In the genomic region with DNA sequence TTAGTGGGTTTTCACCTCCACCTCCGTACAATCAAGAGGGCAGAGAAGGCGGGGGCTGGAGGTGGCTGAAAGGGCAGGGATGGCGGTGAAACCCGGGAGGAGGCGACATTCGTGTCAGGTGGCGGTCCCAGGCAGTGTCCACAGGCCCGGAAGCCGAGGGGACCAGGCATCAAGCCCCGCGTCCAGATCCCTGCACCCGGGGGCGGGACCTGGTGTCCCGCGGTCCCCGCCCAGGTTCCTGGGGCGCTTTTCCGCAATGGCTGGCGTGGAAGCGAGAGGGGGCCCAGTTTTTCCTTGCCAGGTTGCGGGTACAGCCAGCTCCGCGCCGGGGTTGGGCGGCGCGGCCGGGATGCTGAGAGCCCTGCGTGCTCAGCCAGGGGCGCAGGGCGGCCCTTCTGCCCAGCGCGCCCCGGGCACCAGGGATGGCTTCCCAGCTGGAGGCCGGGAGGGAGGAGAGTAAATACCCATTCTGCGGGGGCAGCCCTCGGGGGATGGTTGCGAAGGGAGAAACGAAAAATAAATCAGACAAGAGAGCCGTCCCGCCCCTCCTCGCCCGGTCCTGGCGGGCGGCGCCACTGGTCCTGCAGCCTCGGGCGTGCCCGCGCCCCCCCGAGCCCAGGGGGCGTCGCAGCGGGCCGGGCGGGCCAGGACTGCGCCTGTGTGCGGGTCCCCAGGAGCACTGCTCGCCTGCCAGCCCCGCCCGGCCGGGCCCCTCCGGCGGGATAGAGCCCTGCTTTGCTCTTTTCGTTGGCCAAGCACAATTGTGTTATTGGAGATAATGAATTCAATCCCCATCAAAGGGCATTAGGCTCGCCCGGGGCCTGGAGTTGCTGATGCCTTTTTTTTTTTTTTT, we compare ENCODE assay signal across 1 cellular context.
TF ChIP-seq lines count a peak whose summit lies in the region.

No MANE protein-coding gene starts in this region.

TF ChIP-seq in HEK293, 187 proteins besides CTCF, POLR2A, EP300 and RAD21 (continued from another document):
- TF ChIP-seq ZNF366 (tag by site-specific recombination; conservative IDR thresholded peaks at IDR 0.05) (peak; percentile 9; the same call in 1 of the 2 replicates), ZNF341 (tag by site-specific recombination; IDR thresholded peaks at IDR 0.05; ENCODE audit: low read depth) (peak; percentile 51), ZNF610 (tag by site-specific recombination; IDR thresholded peaks at IDR 0.05; ENCODE audit: borderline replicate concordance) (0 out of 2 replicates have a peak, but pooled peaks have one; percentile 32), ZNF555 (tag by site-specific recombination; conservative IDR thresholded peaks at IDR 0.05) (no peak), ZNF501 (tag by site-specific recombination; IDR thresholded peaks at IDR 0.05) (no peak; the same call in 1 of the 2 replicates), FEZF1 (tag by site-specific recombination; IDR thresholded peaks at IDR 0.05) (peak; percentile 76), ZNF324 (tag by site-specific recombination; IDR thresholded peaks at IDR 0.05) (peak; percentile 62; the same call in 1 of the 2 replicates), ZFP69B (tag by site-specific recombination; IDR thresholded peaks at IDR 0.05) (0 out of 2 replicates have a peak, but pooled peaks have one; percentile 14), ZNF600 (tag by site-specific recombination; IDR thresholded peaks at IDR 0.05) (peak; percentile 51; the same call in 1 of the 2 replicates), PRDM1 (tag by site-specific recombination; IDR thresholded peaks at IDR 0.05) (peak; percentile 40), ZXDB (tag by site-specific recombination; IDR thresholded peaks at IDR 0.05) (peak; percentile 76), ZNF2 (tag by site-specific recombination; IDR thresholded peaks at IDR 0.05) (peak; percentile 23; the same call in 1 of the 2 replicates), EGR2 (tag by site-specific recombination; IDR thresholded peaks at IDR 0.05; ENCODE audit: low read depth) (peak; percentile 96), ZIC2 (tag by site-specific recombination; IDR thresholded peaks at IDR 0.05) (peak; percentile 95), ZNF596 (tag by site-specific recombination; IDR thresholded peaks at IDR 0.05) (peak; percentile 27; the same call in 1 of the 2 replicates), ZNF311 (tag by site-specific recombination; IDR thresholded peaks at IDR 0.05; ENCODE audit: borderline replicate concordance) (no peak), ZNF184 (tag by site-specific recombination; IDR thresholded peaks at IDR 0.05) (peak; percentile 13; the same call in 1 of the 2 replicates), WT1 (tag by site-specific recombination; IDR thresholded peaks at IDR 0.05) (peak; percentile 36; the same call in 1 of the 2 replicates), ZBTB8A (tag by site-specific recombination; IDR thresholded peaks at IDR 0.05) (peak; percentile 98), ZNF701 (tag by site-specific recombination; IDR thresholded peaks at IDR 0.05) (no peak), ZNF792 (tag by site-specific recombination; IDR thresholded peaks at IDR 0.05) (no peak), SP7 (tag by site-specific recombination; IDR thresholded peaks at IDR 0.05) (peak; percentile 67), ZBTB17 (tag by site-specific recombination; IDR thresholded peaks at IDR 0.05) (peak; percentile 76), KLF7 (tag by site-specific recombination; IDR thresholded peaks at IDR 0.05; ENCODE audit: borderline replicate concordance) (0 out of 2 replicates have a peak, but pooled peaks have one; percentile 13), IKZF3 (tag by site-specific recombination; IDR thresholded peaks at IDR 0.05) (peak; percentile 77; the same call in 1 of the 2 replicates), SP2 (tag by site-specific recombination; IDR thresholded peaks at IDR 0.05) (peak; percentile 68), ZNF747 (tag by site-specific recombination; IDR thresholded peaks at IDR 0.05) (no peak), ZNF707 (tag by site-specific recombination; IDR thresholded peaks at IDR 0.05) (no peak), ZFHX2 (tag by site-specific recombination; conservative IDR thresholded peaks at IDR 0.05) (peak; percentile 93)
- TF ChIP-seq, protein P1, sequence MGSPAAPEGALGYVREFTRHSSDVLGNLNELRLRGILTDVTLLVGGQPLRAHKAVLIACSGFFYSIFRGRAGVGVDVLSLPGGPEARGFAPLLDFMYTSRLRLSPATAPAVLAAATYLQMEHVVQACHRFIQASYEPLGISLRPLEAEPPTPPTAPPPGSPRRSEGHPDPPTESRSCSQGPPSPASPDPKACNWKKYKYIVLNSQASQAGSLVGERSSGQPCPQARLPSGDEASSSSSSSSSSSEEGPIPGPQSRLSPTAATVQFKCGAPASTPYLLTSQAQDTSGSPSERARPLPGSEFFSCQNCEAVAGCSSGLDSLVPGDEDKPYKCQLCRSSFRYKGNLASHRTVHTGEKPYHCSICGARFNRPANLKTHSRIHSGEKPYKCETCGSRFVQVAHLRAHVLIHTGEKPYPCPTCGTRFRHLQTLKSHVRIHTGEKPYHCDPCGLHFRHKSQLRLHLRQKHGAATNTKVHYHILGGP (tag by site-specific recombination; IDR thresholded peaks at IDR 0.05), result no peak
- TF ChIP-seq, protein P2, sequence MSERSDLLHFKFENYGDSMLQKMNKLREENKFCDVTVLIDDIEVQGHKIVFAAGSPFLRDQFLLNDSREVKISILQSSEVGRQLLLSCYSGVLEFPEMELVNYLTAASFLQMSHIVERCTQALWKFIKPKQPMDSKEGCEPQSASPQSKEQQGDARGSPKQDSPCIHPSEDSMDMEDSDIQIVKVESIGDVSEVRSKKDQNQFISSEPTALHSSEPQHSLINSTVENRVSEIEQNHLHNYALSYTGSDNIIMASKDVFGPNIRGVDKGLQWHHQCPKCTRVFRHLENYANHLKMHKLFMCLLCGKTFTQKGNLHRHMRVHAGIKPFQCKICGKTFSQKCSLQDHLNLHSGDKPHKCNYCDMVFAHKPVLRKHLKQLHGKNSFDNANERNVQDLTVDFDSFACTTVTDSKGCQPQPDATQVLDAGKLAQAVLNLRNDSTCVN (tag by site-specific recombination; optimal IDR thresholded peaks at IDR 0.05), result peak; percentile 88
- TF ChIP-seq, protein P3, sequence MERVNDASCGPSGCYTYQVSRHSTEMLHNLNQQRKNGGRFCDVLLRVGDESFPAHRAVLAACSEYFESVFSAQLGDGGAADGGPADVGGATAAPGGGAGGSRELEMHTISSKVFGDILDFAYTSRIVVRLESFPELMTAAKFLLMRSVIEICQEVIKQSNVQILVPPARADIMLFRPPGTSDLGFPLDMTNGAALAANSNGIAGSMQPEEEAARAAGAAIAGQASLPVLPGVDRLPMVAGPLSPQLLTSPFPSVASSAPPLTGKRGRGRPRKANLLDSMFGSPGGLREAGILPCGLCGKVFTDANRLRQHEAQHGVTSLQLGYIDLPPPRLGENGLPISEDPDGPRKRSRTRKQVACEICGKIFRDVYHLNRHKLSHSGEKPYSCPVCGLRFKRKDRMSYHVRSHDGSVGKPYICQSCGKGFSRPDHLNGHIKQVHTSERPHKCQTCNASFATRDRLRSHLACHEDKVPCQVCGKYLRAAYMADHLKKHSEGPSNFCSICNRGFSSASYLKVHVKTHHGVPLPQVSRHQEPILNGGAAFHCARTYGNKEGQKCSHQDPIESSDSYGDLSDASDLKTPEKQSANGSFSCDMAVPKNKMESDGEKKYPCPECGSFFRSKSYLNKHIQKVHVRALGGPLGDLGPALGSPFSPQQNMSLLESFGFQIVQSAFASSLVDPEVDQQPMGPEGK (tag by site-specific recombination; IDR thresholded peaks at IDR 0.05), result peak; percentile 83
- TF ChIP-seq, protein P4, sequence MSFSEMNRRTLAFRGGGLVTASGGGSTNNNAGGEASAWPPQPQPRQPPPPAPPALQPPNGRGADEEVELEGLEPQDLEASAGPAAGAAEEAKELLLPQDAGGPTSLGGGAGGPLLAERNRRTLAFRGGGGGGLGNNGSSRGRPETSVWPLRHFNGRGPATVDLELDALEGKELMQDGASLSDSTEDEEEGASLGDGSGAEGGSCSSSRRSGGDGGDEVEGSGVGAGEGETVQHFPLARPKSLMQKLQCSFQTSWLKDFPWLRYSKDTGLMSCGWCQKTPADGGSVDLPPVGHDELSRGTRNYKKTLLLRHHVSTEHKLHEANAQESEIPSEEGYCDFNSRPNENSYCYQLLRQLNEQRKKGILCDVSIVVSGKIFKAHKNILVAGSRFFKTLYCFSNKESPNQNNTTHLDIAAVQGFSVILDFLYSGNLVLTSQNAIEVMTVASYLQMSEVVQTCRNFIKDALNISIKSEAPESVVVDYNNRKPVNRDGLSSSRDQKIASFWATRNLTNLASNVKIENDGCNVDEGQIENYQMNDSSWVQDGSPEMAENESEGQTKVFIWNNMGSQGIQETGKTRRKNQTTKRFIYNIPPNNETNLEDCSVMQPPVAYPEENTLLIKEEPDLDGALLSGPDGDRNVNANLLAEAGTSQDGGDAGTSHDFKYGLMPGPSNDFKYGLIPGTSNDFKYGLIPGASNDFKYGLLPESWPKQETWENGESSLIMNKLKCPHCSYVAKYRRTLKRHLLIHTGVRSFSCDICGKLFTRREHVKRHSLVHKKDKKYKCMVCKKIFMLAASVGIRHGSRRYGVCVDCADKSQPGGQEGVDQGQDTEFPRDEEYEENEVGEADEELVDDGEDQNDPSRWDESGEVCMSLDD (tag by site-specific recombination; IDR thresholded peaks at IDR 0.05), result peak; percentile 64; the same call in 1 of the 2 replicates
- TF ChIP-seq, protein P5, sequence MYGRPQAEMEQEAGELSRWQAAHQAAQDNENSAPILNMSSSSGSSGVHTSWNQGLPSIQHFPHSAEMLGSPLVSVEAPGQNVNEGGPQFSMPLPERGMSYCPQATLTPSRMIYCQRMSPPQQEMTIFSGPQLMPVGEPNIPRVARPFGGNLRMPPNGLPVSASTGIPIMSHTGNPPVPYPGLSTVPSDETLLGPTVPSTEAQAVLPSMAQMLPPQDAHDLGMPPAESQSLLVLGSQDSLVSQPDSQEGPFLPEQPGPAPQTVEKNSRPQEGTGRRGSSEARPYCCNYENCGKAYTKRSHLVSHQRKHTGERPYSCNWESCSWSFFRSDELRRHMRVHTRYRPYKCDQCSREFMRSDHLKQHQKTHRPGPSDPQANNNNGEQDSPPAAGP (tag by site-specific recombination; IDR thresholded peaks at IDR 0.05), result 0 out of 2 replicates have a peak, but pooled peaks have one; percentile 41
- TF ChIP-seq, protein P6, sequence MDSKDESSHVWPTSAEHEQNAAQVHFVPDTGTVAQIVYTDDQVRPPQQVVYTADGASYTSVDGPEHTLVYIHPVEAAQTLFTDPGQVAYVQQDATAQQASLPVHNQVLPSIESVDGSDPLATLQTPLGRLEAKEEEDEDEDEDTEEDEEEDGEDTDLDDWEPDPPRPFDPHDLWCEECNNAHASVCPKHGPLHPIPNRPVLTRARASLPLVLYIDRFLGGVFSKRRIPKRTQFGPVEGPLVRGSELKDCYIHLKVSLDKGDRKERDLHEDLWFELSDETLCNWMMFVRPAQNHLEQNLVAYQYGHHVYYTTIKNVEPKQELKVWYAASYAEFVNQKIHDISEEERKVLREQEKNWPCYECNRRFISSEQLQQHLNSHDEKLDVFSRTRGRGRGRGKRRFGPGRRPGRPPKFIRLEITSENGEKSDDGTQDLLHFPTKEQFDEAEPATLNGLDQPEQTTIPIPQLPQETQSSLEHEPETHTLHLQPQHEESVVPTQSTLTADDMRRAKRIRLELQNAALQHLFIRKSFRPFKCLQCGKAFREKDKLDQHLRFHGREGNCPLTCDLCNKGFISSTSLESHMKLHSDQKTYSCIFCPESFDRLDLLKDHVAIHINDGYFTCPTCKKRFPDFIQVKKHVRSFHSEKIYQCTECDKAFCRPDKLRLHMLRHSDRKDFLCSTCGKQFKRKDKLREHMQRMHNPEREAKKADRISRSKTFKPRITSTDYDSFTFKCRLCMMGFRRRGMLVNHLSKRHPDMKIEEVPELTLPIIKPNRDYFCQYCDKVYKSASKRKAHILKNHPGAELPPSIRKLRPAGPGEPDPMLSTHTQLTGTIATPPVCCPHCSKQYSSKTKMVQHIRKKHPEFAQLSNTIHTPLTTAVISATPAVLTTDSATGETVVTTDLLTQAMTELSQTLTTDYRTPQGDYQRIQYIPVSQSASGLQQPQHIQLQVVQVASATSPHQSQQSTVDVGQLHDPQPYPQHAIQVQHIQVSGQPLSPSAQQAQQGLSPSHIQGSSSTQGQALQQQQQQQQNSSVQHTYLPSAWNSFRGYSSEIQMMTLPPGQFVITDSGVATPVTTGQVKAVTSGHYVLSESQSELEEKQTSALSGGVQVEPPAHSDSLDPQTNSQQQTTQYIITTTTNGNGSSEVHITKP (tag by site-specific recombination; IDR thresholded peaks at IDR 0.05), result peak; percentile 65
- TF ChIP-seq, protein P7, sequence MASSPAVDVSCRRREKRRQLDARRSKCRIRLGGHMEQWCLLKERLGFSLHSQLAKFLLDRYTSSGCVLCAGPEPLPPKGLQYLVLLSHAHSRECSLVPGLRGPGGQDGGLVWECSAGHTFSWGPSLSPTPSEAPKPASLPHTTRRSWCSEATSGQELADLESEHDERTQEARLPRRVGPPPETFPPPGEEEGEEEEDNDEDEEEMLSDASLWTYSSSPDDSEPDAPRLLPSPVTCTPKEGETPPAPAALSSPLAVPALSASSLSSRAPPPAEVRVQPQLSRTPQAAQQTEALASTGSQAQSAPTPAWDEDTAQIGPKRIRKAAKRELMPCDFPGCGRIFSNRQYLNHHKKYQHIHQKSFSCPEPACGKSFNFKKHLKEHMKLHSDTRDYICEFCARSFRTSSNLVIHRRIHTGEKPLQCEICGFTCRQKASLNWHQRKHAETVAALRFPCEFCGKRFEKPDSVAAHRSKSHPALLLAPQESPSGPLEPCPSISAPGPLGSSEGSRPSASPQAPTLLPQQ (tag by site-specific recombination; IDR thresholded peaks at IDR 0.05), result peak; percentile 70
- TF ChIP-seq, protein P8, sequence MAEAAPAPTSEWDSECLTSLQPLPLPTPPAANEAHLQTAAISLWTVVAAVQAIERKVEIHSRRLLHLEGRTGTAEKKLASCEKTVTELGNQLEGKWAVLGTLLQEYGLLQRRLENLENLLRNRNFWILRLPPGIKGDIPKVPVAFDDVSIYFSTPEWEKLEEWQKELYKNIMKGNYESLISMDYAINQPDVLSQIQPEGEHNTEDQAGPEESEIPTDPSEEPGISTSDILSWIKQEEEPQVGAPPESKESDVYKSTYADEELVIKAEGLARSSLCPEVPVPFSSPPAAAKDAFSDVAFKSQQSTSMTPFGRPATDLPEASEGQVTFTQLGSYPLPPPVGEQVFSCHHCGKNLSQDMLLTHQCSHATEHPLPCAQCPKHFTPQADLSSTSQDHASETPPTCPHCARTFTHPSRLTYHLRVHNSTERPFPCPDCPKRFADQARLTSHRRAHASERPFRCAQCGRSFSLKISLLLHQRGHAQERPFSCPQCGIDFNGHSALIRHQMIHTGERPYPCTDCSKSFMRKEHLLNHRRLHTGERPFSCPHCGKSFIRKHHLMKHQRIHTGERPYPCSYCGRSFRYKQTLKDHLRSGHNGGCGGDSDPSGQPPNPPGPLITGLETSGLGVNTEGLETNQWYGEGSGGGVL (tag by site-specific recombination; IDR thresholded peaks at IDR 0.05), result peak; percentile 79
